Comparison of ENCODE assay signal across 1 cellular context in genomic region chr16:48244080-48244862, GRCh38.
TF ChIP-seq lines count a peak whose summit lies in the region.

Gene LONP2 (plus strand): TSS chr16:48244300. CDS start chr16:48244389, 89 bp downstream.

TF ChIP-seq in GM12878, 131 proteins besides CTCF, POLR2A, EP300 and RAD21 (continued from another document and continues in another):
- TF ChIP-seq CEBPZ (IDR thresholded peaks at IDR 0.05; ENCODE audit: low read depth, low read length) (no peak), SRF (IDR thresholded peaks at IDR 0.05; ENCODE audit: low read depth in 2 of 2, low read length in 2 of 2) (no peak), MAX (IDR thresholded peaks at IDR 0.05; ENCODE audit: low read depth, low read length) (peak; percentile 9), RBBP5 (conservative IDR thresholded peaks at IDR 0.05) (no peak), ZZZ3 (IDR thresholded peaks at IDR 0.05; ENCODE audit: control insufficient read depth, insufficient read length, low read depth) (no peak), TCF3 (IDR thresholded peaks at IDR 0.05; ENCODE audit: borderline replicate concordance, insufficient read depth, low read depth, low read length) (peak; percentile 82; the same call in 1 of the 2 replicates), SKIL (IDR thresholded peaks at IDR 0.05; ENCODE audit: low read depth, poor library complexity, severe bottlenecking) (no peak), RUNX3 (IDR thresholded peaks at IDR 0.05; ENCODE audit: low read length) (peak; percentile 90), CHD4 (IDR thresholded peaks at IDR 0.05) (no peak), POLR2AphosphoS2 (IDR thresholded peaks at IDR 0.05; ENCODE audit: low read depth, low read length) (0 out of 2 replicates have a peak, but pooled peaks have one; percentile 27), MTA2 (IDR thresholded peaks at IDR 0.05; ENCODE audit: low read depth) (no peak), HCFC1 (IDR thresholded peaks at IDR 0.05; ENCODE audit: low read length) (peak; percentile 69), HDGF (IDR thresholded peaks at IDR 0.05) (no peak), SMAD5 (IDR thresholded peaks at IDR 0.05; ENCODE audit: low read depth) (no peak), CREB1 (IDR thresholded peaks at IDR 0.05; ENCODE audit: low read depth) (peak; percentile 97), USF2 (IDR thresholded peaks at IDR 0.05; ENCODE audit: borderline replicate concordance, low read depth, low read length) (no peak), BRCA1 (IDR thresholded peaks at IDR 0.05; ENCODE audit: low read depth, low read length) (no peak), SUPT20H (IDR thresholded peaks at IDR 0.05; ENCODE audit: borderline replicate concordance, control insufficient read depth, low read depth, low read length) (no peak), NKRF (conservative IDR thresholded peaks at IDR 0.05) (peak; percentile 96), YY1 (IDR thresholded peaks at IDR 0.05; ENCODE audit: low read depth, low read length) (peak; percentile 78), MTA3 (IDR thresholded peaks at IDR 0.05; ENCODE audit: borderline replicate concordance, low read length) (no peak), EED (IDR thresholded peaks at IDR 0.05; ENCODE audit: low read depth) (no peak), E4F1 (IDR thresholded peaks at IDR 0.05; ENCODE audit: borderline replicate concordance, partially characterized antibody) (no peak), SREBF1 (IDR thresholded peaks at IDR 0.05; ENCODE audit: low read length) (no peak), STAT3 (IDR thresholded peaks at IDR 0.05; ENCODE audit: low read depth, low read length) (no peak), RELB (IDR thresholded peaks at IDR 0.05; ENCODE audit: low read depth) (peak; percentile 74), PRDM15 (CRISPR knock-in tag; IDR thresholded peaks at IDR 0.05) (no peak), ZNF24 (IDR thresholded peaks at IDR 0.05) (no peak), SIX5 (IDR thresholded peaks at IDR 0.05; ENCODE audit: low read depth, low read length, severe bottlenecking) (peak; percentile 45), PBX3 (IDR thresholded peaks at IDR 0.05; ENCODE audit: insufficient replicate concordance, low read depth, low read length) (peak; percentile 74), ZBTB40 (IDR thresholded peaks at IDR 0.05; ENCODE audit: borderline replicate concordance) (peak; percentile 75; the same call in 1 of the 2 replicates), TCF12 (IDR thresholded peaks at IDR 0.05; ENCODE audit: low read depth, low read length) (peak; percentile 73; the same call in 1 of the 2 replicates), NR2C2 (IDR thresholded peaks at IDR 0.05; ENCODE audit: borderline replicate concordance, control insufficient read depth, insufficient read length, low read depth) (no peak)
